In the genomic region with DNA sequence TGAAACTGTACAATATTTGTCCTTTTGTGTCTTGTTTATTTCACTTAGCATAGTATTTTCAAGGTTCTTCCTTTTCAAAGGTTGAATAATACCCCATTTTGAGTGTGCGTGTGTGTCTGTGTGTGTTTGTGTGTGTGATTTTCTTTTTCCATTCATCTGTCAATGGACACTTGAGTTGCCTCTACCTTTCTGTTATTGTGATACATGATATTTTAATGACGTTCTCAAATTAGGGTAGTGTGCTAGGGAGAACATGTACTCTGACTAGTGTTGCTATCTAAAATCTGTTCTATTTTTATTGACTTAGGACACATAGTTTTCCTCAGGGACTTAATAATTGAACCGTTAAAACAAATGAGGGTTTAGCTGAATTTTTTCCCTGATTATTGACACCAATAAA, we compare ENCODE assay signal across 16 cellular contexts.
"Had no signal": no experiment of that assay in that cellular context is flagged by ENCODE, and none has a peak within 500 bp of the region (broad histone marks: within the 10 kb centered on the region; RNA-seq: fewer than 3 reads in every experiment).

No MANE protein-coding gene starts in this region.

- H3K4me3 ChIP-seq: lung, testis had no signal

- H3K27ac ChIP-seq: parathyroid adenoma, testis had no signal

- DNase-seq: activated CD4-positive, alpha-beta T cell treated with anti-CD3 and anti-CD28 coated beads, Interleukin-2, amount 50 U/mL, for 4 hours; activated CD4-positive, CD25-positive, alpha-beta regulatory T cell treated with anti-CD3 and anti-CD28 coated beads, Interleukin-2, amount 50 U/mL, for 72 hours; activated effector memory CD4-positive, alpha-beta T cell treated with Interleukin-2 at 50 U/mL for 16 hours; activated T-cell treated with anti-CD3 and anti-CD28 coated beads, Interleukin-2, amount 50 U/mL, for 1 hour; amniotic stem cell; effector memory CD8-positive, alpha-beta T cell; erythroblast; hypothalamus; naive thymus-derived CD4-positive, alpha-beta T cell; retina; stimulated activated CD4-positive, alpha-beta T cell treated with anti-CD3 and anti-CD28 coated beads, Interleukin-15, amount 100 ng/mL, for 24 hours; stimulated activated CD4-positive, alpha-beta T cell treated with anti-CD3 and anti-CD28 coated beads, Interleukin-4, amount 100 ng/mL, for 4 hours; stimulated activated naive CD8-positive, alpha-beta T cell treated with anti-CD3 and anti-CD28 coated beads, Interleukin-15, amount 100 ng/mL, for 72 hours; testis had no signal

- H3K4me1 ChIP-seq: parathyroid adenoma, testis had no signal

- H3K9me3 ChIP-seq: testis had no signal
